10 cellular contexts compared by ENCODE assay signal in genomic region chr18:33460681-33461080, GRCh38. TPM values are rescaled to one million over a fixed set of nuclear protein-coding genes. Genes with fewer than 3 reads are reported as not detected.
"Had no signal": no experiment of that assay in that cellular context is flagged by ENCODE, and none has a peak within 500 bp of the region (broad histone marks: within the 10 kb centered on the region; RNA-seq: fewer than 3 reads in every experiment).

No MANE protein-coding gene starts in this region.

- H3K27me3 Mint-ChIP-seq: IgD-negative memory B cell had no signal

- H3K4me3 Mint-ChIP-seq: IgD-negative memory B cell had no signal

- H3K4me3 ChIP-seq: K562 had no signal

- H3K36me3 Mint-ChIP-seq: IgD-negative memory B cell had no signal

- H3K27ac Mint-ChIP-seq: IgD-negative memory B cell had no signal

- FAIRE-seq: HepG2, HTR-8/SVneo, K562 had no signal

- H3K27ac ChIP-seq: HL-60 had no signal

- H3K4me1 Mint-ChIP-seq: IgD-negative memory B cell had no signal

- DNase-seq: IMR-90, KBM-7, KG1 had no signal

RNA-seq across cellular contexts. Expression of gene CCDC178, which starts 20.2 kb away (rescaled TPM):
- total RNA-seq: HepG2, HT-29, HT1080, IMR-90 had no signal
